In the genomic region with DNA sequence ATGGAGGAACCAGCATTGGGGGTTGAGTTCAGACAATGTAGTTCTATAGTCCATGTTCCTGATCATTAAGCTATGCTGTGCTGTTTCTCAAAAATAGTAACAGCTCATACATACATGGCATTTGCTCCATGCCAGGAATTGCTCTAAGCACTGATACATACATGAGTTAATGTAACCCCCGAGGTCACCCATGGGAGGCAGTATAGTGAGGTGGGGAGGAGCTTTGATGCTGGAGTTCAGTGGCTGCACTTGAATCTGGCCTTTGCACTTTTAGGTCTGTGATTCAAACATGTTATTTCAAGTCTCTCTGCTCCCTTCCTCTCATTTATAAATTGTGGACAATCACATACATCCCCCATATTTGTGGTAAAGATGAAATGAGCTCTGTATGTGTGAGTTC, we compare ENCODE assay signal across 31 cellular contexts.
"Had no signal": no experiment of that assay in that cellular context is flagged by ENCODE, and none has a peak within 500 bp of the region (broad histone marks: within the 10 kb centered on the region; RNA-seq: fewer than 3 reads in every experiment).

No MANE protein-coding gene starts in this region.

- DNase-seq: naive thymus-derived CD4-positive, alpha-beta T cell; natural killer cell; occipital lobe; ovary; posterior cingulate gyrus; psoas muscle; right cardiac atrium; spleen; stimulated activated CD4-positive, alpha-beta T cell treated with anti-CD3 and anti-CD28 coated beads, Interleukin-12 subunit alpha, Interleukin-12 subunit beta, amount 100 ng/mL, for 4 hours; stimulated activated CD4-positive, alpha-beta T cell treated with anti-CD3 and anti-CD28 coated beads, Interleukin-1b, Interleukin-23, amount 100 ng/mL, for 48 hours; stimulated activated CD4-positive, alpha-beta T cell treated with anti-CD3 and anti-CD28 coated beads, Interleukin-4, amount 100 ng/mL, for 1 hour; stimulated activated CD4-positive, alpha-beta T cell treated with anti-CD3 and anti-CD28 coated beads, Interleukin-4, amount 100 ng/mL, for 4 hours; stimulated activated CD8-positive, alpha-beta memory T cell treated with anti-CD3 and anti-CD28 coated beads, Interleukin-4, amount 100 ng/mL, for 48 hours; stimulated activated naive CD4-positive, alpha-beta T cell; stimulated activated naive CD8-positive, alpha-beta T cell treated with anti-CD3 and anti-CD28 coated beads, Interleukin-15, amount 100 ng/mL, for 72 hours; stimulated activated naive CD8-positive, alpha-beta T cell treated with anti-CD3 and anti-CD28 coated beads, Interleukin-15, Interleukin-2, amounts not matched to agents 100 U/mL and 50 U/mL, for 24 hours; substantia nigra; testis; tibial artery; transverse colon; upper lobe of right lung; uterus had no signal

- H3K4me3 ChIP-seq: neural progenitor cell, ovary, psoas muscle, skin epidermis, smooth muscle cell, spleen, suprapubic skin, testis, tibial artery, transverse colon, upper lobe of right lung, uterus had no signal

- H3K27ac Mint-ChIP-seq: naive thymus-derived CD4-positive, alpha-beta T cell; natural killer cell; nephron; neural progenitor cell; stimulated activated memory B cell treated with anti-CD40 and anti-IgM and Interleukin-4, amounts not matched to agents 10 μg/mL and 1 μg/mL and 100 μg/mL, for 72 hours; stimulated activated naive CD8-positive, alpha-beta T cell treated with anti-CD3 and anti-CD28 coated beads, Interleukin-15, amount 100 ng/mL, for 72 hours; type B pancreatic cell had no signal

- H3K9ac ChIP-seq: neural progenitor cell, parathyroid adenoma had no signal

- H3K36me3 Mint-ChIP-seq: naive thymus-derived CD4-positive, alpha-beta T cell; natural killer cell; neural progenitor cell; stimulated activated memory B cell treated with anti-CD40 and anti-IgM and Interleukin-4, amounts not matched to agents 10 μg/mL and 1 μg/mL and 100 μg/mL, for 72 hours; type B pancreatic cell had no signal

- H3K27me3 Mint-ChIP-seq: type B pancreatic cell had no signal

- H3K36me3 ChIP-seq: neural progenitor cell, ovary, spleen, suprapubic skin, tibial artery, transverse colon, upper lobe of right lung, uterus had no signal

- H3K4me2 ChIP-seq: neural progenitor cell, smooth muscle cell had no signal

- H3K4me1 Mint-ChIP-seq: naive thymus-derived CD4-positive, alpha-beta T cell; natural killer cell; nephron; neural progenitor cell; stimulated activated naive CD8-positive, alpha-beta T cell treated with anti-CD3 and anti-CD28 coated beads, Interleukin-15, amount 100 ng/mL, for 72 hours had no signal

- H3K27me3 ChIP-seq: neural progenitor cell, ovary, suprapubic skin, testis, tibial artery, transverse colon, upper lobe of right lung, uterus had no signal

- H3K79me2 ChIP-seq: parathyroid adenoma had no signal

- H2AFZ ChIP-seq: neural progenitor cell, parathyroid adenoma had no signal

- H3K27ac ChIP-seq: neural progenitor cell, ovary, parathyroid adenoma, psoas muscle, skin epidermis, spleen, suprapubic skin, testis, tibial artery, transverse colon, upper lobe of right lung, uterus had no signal

- ATAC-seq: naive thymus-derived CD4-positive, alpha-beta T cell; natural killer cell; psoas muscle; right cardiac atrium; sciatic nerve; stimulated activated memory B cell treated with anti-CD40 and anti-IgM and Interleukin-4, amounts not matched to agents 10 μg/mL and 1 μg/mL and 100 μg/mL, for 72 hours; stimulated activated naive CD8-positive, alpha-beta T cell treated with anti-CD3 and anti-CD28 coated beads, Interleukin-15, amount 100 ng/mL, for 72 hours; stimulated activated naive CD8-positive, alpha-beta T cell treated with anti-CD3 and anti-CD28 coated beads, Interleukin-15, Interleukin-2, amounts not matched to agents 100 U/mL and 50 U/mL, for 24 hours; upper lobe of right lung had no signal

- H3K4me1 ChIP-seq: neural progenitor cell, parathyroid adenoma, psoas muscle, spleen, suprapubic skin, testis, tibial artery, transverse colon, upper lobe of right lung, uterus had no signal

- H3K4me3 Mint-ChIP-seq: naive thymus-derived CD4-positive, alpha-beta T cell; natural killer cell; nephron; neural progenitor cell; stimulated activated memory B cell treated with anti-CD40 and anti-IgM and Interleukin-4, amounts not matched to agents 10 μg/mL and 1 μg/mL and 100 μg/mL, for 72 hours; stimulated activated naive CD8-positive, alpha-beta T cell treated with anti-CD3 and anti-CD28 coated beads, Interleukin-15, amount 100 ng/mL, for 72 hours; type B pancreatic cell had no signal

- H3K9me3 ChIP-seq: ovary, psoas muscle, suprapubic skin, testis, tibial artery, transverse colon, upper lobe of right lung, uterus had no signal
